Comparison of ENCODE assay signal across 24 cellular contexts in genomic region chr3:182115328-182116045, GRCh38.
DNase-seq lines count a peak whose midpoint lies in the region; ATAC-seq, FAIRE-seq and TF ChIP-seq lines count a peak whose summit lies in the region.
"Had no signal": no experiment of that assay in that cellular context is flagged by ENCODE, and none has a peak within 500 bp of the region (broad histone marks: within the 10 kb centered on the region; RNA-seq: fewer than 3 reads in every experiment).

No MANE protein-coding gene starts in this region.

- no peaks in the 10 kb centered on the region for H3K79me2 ChIP-seq in osteoblast (ENCODE audit: insufficient read depth, low read length)

- H3K9me3 ChIP-seq in osteoblast (ENCODE audit: low read depth, low read length), result no peaks in the 10 kb centered on the region
- H3K9me3 ChIP-seq in aorta (ENCODE audit: control insufficient read depth, low read length), result peaks cover 1% of the 10 kb centered on the region
- H3K9me3 ChIP-seq: BLaER1 treated with 17β-estradiol and CSF1 and Interleukin-3, amounts not matched to agents 10 nM and 100 nM; HAP-1 had no signal

- intact Hi-C loops in aorta (cut with DNase I), result no loop called here

- H3K36me3 ChIP-seq in bronchial epithelial cell (ENCODE audit: control insufficient read depth, insufficient read depth, low read length), result no peaks in the 10 kb centered on the region
- H3K36me3 ChIP-seq in osteoblast (ENCODE audit: insufficient read depth, low read length), result no peaks in the 10 kb centered on the region
- H3K36me3 ChIP-seq in aorta (ENCODE audit: control insufficient read depth in 1 of 2, insufficient read depth in 2 of 2, low read length in 1 of 2), result no peaks in the 10 kb centered on the region
- H3K36me3 ChIP-seq: BLaER1 treated with 17β-estradiol and CSF1 and Interleukin-3, amounts not matched to agents 10 nM and 100 nM; HAP-1 had no signal

- FAIRE-seq in bronchial epithelial cell (lab: Jason Lieb, UNC), result no peak
- FAIRE-seq: HTR-8/SVneo had no signal

- H3K27me3 ChIP-seq in bronchial epithelial cell (ENCODE audit: control insufficient read depth, insufficient read depth, low read length) (no peaks in the 10 kb centered on the region), osteoblast (ENCODE audit: insufficient read depth, low read length) (no peaks in the 10 kb centered on the region), aorta (ENCODE audit: control insufficient read depth in 1 of 2, insufficient read depth in 2 of 2, low read length in 1 of 2) (no peaks in the 10 kb centered on the region)
- H3K27me3 ChIP-seq: BLaER1 treated with 17β-estradiol and CSF1 and Interleukin-3, amounts not matched to agents 10 nM and 100 nM had no signal

- ATAC-seq in aorta (ENCODE audit: low FRiP score), result no peak
- ATAC-seq in HG03280 (IDR thresholded peaks at IDR 0.05; ENCODE audit: unreplicated experiment), result no peak
- ATAC-seq: GM23338 had no signal

- no peak overlapping the region for H3K4me2 ChIP-seq in osteoblast (ENCODE audit: insufficient read depth, low read length)
- H3K4me2 ChIP-seq: BLaER1 treated with 17β-estradiol and CSF1 and Interleukin-3, amounts not matched to agents 10 nM and 100 nM; GM23338 had no signal

- DNase-seq in NCI-H146 (lab: John Stamatoyannopoulos, UW) (peak; percentile 55), NCI-H146 treated with DMSO at 0.1 percent for 48 hours (lab: John Stamatoyannopoulos, UW; ENCODE audit: unreplicated experiment) (no peak), NCI-H69 (lab: John Stamatoyannopoulos, UW) (peak; percentile 91), bronchial epithelial cell (ENCODE audit: low read depth) (peak; percentile 35), osteoblast (ENCODE audit: insufficient read length, low spot score, missing footprints) (peak; percentile 23), aorta (no peak), NCI-H226 (no peak)
- DNase-seq: ACHN; CD4-positive, alpha-beta memory T cell; DMS53; GDM1; KG1; NCI-H1092; NCI-H1436 treated with DMSO at 0.1 percent for 48 hours; NCI-H2081; NCI-H2227 treated with DMSO at 0.1 percent for 48 hours; NCI-H524 treated with DMSO at 0.1 percent for 48 hours; Right ventricle myocardium superior had no signal

- WGBS in aorta, 2 donors, result 82 to 88% methylated on average over 1 of the region's 1 CpG

- H3K27ac ChIP-seq in osteoblast (ENCODE audit: low read depth, low read length) (no peak overlapping the region), aorta (ENCODE audit: low read depth in 1 of 2, low read length in 2 of 2) (no peak overlapping the region)
- H3K27ac ChIP-seq: 22Rv1; BLaER1 treated with 17β-estradiol and CSF1 and Interleukin-3, amounts not matched to agents 10 nM and 100 nM had no signal

- no peaks in the 10 kb centered on the region for H4K20me1 ChIP-seq in osteoblast (ENCODE audit: insufficient read depth, low read length)
- H4K20me1 ChIP-seq: BLaER1 treated with 17β-estradiol and CSF1 and Interleukin-3, amounts not matched to agents 10 nM and 100 nM had no signal

- no peak overlapping the region for H2AFZ ChIP-seq in osteoblast (ENCODE audit: low read length)
- H2AFZ ChIP-seq: GM23338 had no signal

- no peak for TF ChIP-seq CTCF in bronchial epithelial cell (IDR thresholded peaks at IDR 0.05; ENCODE audit: insufficient read depth, low read length, severe bottlenecking)
- TF ChIP-seq CTCF in osteoblast (IDR thresholded peaks at IDR 0.05; ENCODE audit: extremely low read depth, low read depth, low read length), result no peak

- H3K4me1 ChIP-seq in osteoblast (ENCODE audit: insufficient read depth, low read length) (no peaks in the 10 kb centered on the region), aorta (ENCODE audit: control insufficient read depth in 1 of 2, insufficient read depth in 2 of 2, low read length in 2 of 2) (no peaks in the 10 kb centered on the region)
- H3K4me1 ChIP-seq: HAP-1 had no signal

- H3K4me3 ChIP-seq in bronchial epithelial cell (ENCODE audit: low read depth, low read length) (no peak overlapping the region), osteoblast (ENCODE audit: insufficient read depth, low read length) (no peak overlapping the region), aorta (ENCODE audit: low read length in 2 of 2) (no peak overlapping the region)
- H3K4me3 ChIP-seq: BLaER1 treated with 17β-estradiol and CSF1 and Interleukin-3, amounts not matched to agents 10 nM and 100 nM; GM23338; HAP-1 had no signal

Comparison
In these comparisons a context has a peak if more than half of its experiments do, and no peak if none do; other contexts are left out.
1. DNase-seq: peak in NCI-H146 (single experiment), NCI-H69 (single experiment), bronchial epithelial cell (single experiment) and osteoblast (single experiment); none in NCI-H146 treated with DMSO at 0.1 percent for 48 hours (single experiment), aorta (0 of 2) and NCI-H226 (single experiment).